Comparison of ENCODE assay signal across 31 cellular contexts in the genomic region with DNA sequence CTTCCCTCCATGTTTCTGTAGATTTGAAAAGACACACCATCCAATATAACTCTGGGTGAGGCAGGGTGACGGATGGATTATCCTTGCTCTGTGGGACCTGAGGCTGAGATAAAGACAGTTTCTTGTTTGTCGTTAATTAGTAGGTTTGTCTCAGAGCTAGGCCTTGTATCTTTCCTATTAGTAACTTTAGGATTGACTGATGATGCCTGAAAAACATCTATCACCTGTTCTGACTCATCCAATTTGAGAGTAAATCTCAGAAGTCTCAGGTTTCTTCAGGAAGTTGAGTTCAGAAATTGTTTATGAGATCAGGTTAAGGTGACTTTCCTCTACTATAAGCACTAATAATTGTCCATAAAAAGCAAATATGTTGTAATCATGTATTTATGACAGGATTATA.
DNase-seq lines count a peak whose midpoint lies in the region; ATAC-seq and TF ChIP-seq lines count a peak whose summit lies in the region.
"Had no signal": no experiment of that assay in that cellular context is flagged by ENCODE, and none has a peak within 500 bp of the region (broad histone marks: within the 10 kb centered on the region; RNA-seq: fewer than 3 reads in every experiment).

No MANE protein-coding gene starts in this region.

- H3K36me3 Mint-ChIP-seq in activated CD4-positive, alpha-beta memory T cell treated with anti-CD3 and anti-CD28 coated beads, Interleukin-2, amount 10 ng/mL, durations not matched to agents 7 days and 5 days (ENCODE audit: low read depth) = peaks cover 68% of the 10 kb centered on the region
- peaks cover 51% of the 10 kb centered on the region for H3K36me3 Mint-ChIP-seq in activated CD4-positive, alpha-beta memory T cell treated with anti-CD3 and anti-CD28 coated beads for 36 hours
- no peaks in the 10 kb centered on the region; a peak in 1 of 7 replicates for H3K36me3 Mint-ChIP-seq in H9 (ENCODE audit: insufficient read depth in 1 of 3, low read depth in 3 of 3)
- H3K36me3 Mint-ChIP-seq: neural progenitor cell had no signal

- H2BK5ac ChIP-seq in trophoblast cell (ENCODE audit: low read depth, low read length, poor library complexity) = no peak overlapping the region
- no peak overlapping the region for H2BK5ac ChIP-seq in H9 (ENCODE audit: insufficient read length, low read length)

- TF ChIP-seq CTCF in PC-3 (conservative IDR thresholded peaks at IDR 0.05; ENCODE audit: low read depth, low read length) (no peak), H9 (conservative IDR thresholded peaks at IDR 0.05) (no peak), left ventricle myocardium inferior (IDR thresholded peaks at IDR 0.05; ENCODE audit: borderline replicate concordance) (no peak)

- H3K27me3 ChIP-seq in PC-3 (ENCODE audit: low read length) (no peaks in the 10 kb centered on the region), trophoblast cell (ENCODE audit: insufficient read depth, low read length) (no peaks in the 10 kb centered on the region), H9 (ENCODE audit: insufficient read depth, low read length) (no peaks in the 10 kb centered on the region), left ventricle myocardium inferior (ENCODE audit: low read depth) (no peaks in the 10 kb centered on the region)
- H3K27me3 ChIP-seq: neural progenitor cell, testis had no signal

- no peak overlapping the region for H3T11ph ChIP-seq in H9 (ENCODE audit: low read length)

- no peak overlapping the region for H3K4me3 Mint-ChIP-seq in activated CD4-positive, alpha-beta memory T cell treated with anti-CD3 and anti-CD28 coated beads, Interleukin-2, amount 10 ng/mL, durations not matched to agents 7 days and 5 days
- H3K4me3 Mint-ChIP-seq in activated CD4-positive, alpha-beta memory T cell treated with anti-CD3 and anti-CD28 coated beads for 36 hours = no peak overlapping the region
- no peak overlapping the region for H3K4me3 Mint-ChIP-seq in H9
- H3K4me3 Mint-ChIP-seq: activated CD8-positive, alpha-beta T cell treated with anti-CD3 and anti-CD28 coated beads for 36 hours; CD4-positive, alpha-beta T cell; GM23338; neural progenitor cell; stimulated activated naive CD8-positive, alpha-beta T cell treated with anti-CD3 and anti-CD28 coated beads, Interleukin-15, Interleukin-2, amounts not matched to agents 100 ng/mL and 50 ng/mL, for 24 hours; T-helper 2 cell treated with Interferon-gamma antibody and Interleukin-4, amounts not matched to agents 5 μg/mL and 100 μg/mL, for 36 hours had no signal

- DNase-seq in activated CD4-positive, alpha-beta memory T cell treated with anti-CD3 and anti-CD28 coated beads, Interleukin-2, amount 10 ng/mL, durations not matched to agents 7 days and 5 days = no peak
- DNase-seq in activated CD4-positive, alpha-beta memory T cell treated with anti-CD3 and anti-CD28 coated beads for 36 hours = no peak
- DNase-seq in PC-3 = peak; percentile 74
- no peak for DNase-seq in trophoblast cell
- no peak for DNase-seq in H9
- no peak for DNase-seq in COLO829 (ENCODE audit: low spot score)
- no peak for DNase-seq in left ventricle myocardium inferior
- DNase-seq: activated CD4-positive, alpha-beta T cell treated with anti-CD3 and anti-CD28 coated beads for 1 hour; activated CD8-positive, alpha-beta memory T cell treated with anti-CD3 and anti-CD28 coated beads, Interleukin-2, amount 50 U/mL, for 48 hours; activated CD8-positive, alpha-beta T cell treated with anti-CD3 and anti-CD28 coated beads for 36 hours; AML-193; CD4-positive, alpha-beta T cell; DMS 273 treated with DMSO at 0.1 percent for 48 hours; effector CD4-positive, alpha-beta T cell; mesenchymal stem cell; MV-4-11; NCI-H1436 treated with DMSO at 0.1 percent for 48 hours; NCI-H524; OCI-M1; Right ventricle myocardium superior; testis had no signal

- 0 out of 2 replicates have a peak, but pooled peaks cover 4% of the 10 kb centered on the region for H3K79me2 ChIP-seq in PC-3 (ENCODE audit: low read length)
- no peaks in the 10 kb centered on the region for H3K79me2 ChIP-seq in trophoblast cell (ENCODE audit: control insufficient read depth, insufficient read depth, low read length, poor library complexity)
- H3K79me2 ChIP-seq in H9 (ENCODE audit: insufficient read depth, low read length) = no peaks in the 10 kb centered on the region
- H3K79me2 ChIP-seq: parathyroid adenoma had no signal

- H2AK5ac ChIP-seq in trophoblast cell (ENCODE audit: low read length) (no peak overlapping the region), H9 (ENCODE audit: insufficient read length, low read length) (no peak overlapping the region)

- H3K14ac ChIP-seq in trophoblast cell (ENCODE audit: low read length) (no peak overlapping the region), H9 (ENCODE audit: insufficient read depth, low read length) (no peak overlapping the region)

- no peak overlapping the region for H4K8ac ChIP-seq in trophoblast cell (ENCODE audit: low read depth, low read length)
- H4K8ac ChIP-seq in H9 (replicated peaks; ENCODE audit: insufficient read length, low read depth, low read length) = no peak overlapping the region

- H3K18ac ChIP-seq in trophoblast cell (ENCODE audit: low read length) (no peak overlapping the region), H9 (ENCODE audit: insufficient read length, low read depth, low read length) (no peak overlapping the region)

- BruUV-seq in PC-3 (replicated peaks; lab: Mats Ljungman, UMichigan) = no TSS peak

- peak overlapping the region; percentile 21; the same call in 1 of the 2 replicates for H3K4me2 ChIP-seq in PC-3 (ENCODE audit: low read length)
- H3K4me2 ChIP-seq in trophoblast cell (ENCODE audit: low read length) = no peak overlapping the region
- no peak overlapping the region for H3K4me2 ChIP-seq in H9 (ENCODE audit: insufficient read depth, insufficient read length, low read length)
- H3K4me2 ChIP-seq: A549, GM23338, neural progenitor cell had no signal

- peaks cover 47% of the 10 kb centered on the region for H3K4me1 Mint-ChIP-seq in activated CD4-positive, alpha-beta memory T cell treated with anti-CD3 and anti-CD28 coated beads, Interleukin-2, amount 10 ng/mL, durations not matched to agents 7 days and 5 days
- H3K4me1 Mint-ChIP-seq in activated CD4-positive, alpha-beta memory T cell treated with anti-CD3 and anti-CD28 coated beads for 36 hours (ENCODE audit: low read depth) = peaks cover 30% of the 10 kb centered on the region
- peaks cover 26 to 30% of the 10 kb centered on the region in 2 experiments for H3K4me1 Mint-ChIP-seq in H9

- H3K4me3 ChIP-seq in PC-3 (ENCODE audit: low read length) (no peak overlapping the region), trophoblast cell (ENCODE audit: low read depth, low read length) (no peak overlapping the region), left ventricle myocardium inferior (no peak overlapping the region)
- H3K4me3 ChIP-seq: A549, GM23338, neural progenitor cell, skin epidermis, testis had no signal

- H2BK120ac ChIP-seq in trophoblast cell (ENCODE audit: insufficient read depth, low read length, poor library complexity) = no peak overlapping the region
- no peak overlapping the region for H2BK120ac ChIP-seq in H9 (ENCODE audit: low read depth, low read length, poor library complexity, severe bottlenecking)

- H3F3A ChIP-seq in PC-3 (ENCODE audit: low read length, unreplicated experiment) = no peaks in the 10 kb centered on the region

- no peaks in the 10 kb centered on the region for H3K9me3 ChIP-seq in PC-3 (ENCODE audit: low read length)
- H3K9me3 ChIP-seq in trophoblast cell (ENCODE audit: insufficient read depth, low read depth, low read length) = no peaks in the 10 kb centered on the region
- no peaks in the 10 kb centered on the region for H3K9me3 ChIP-seq in H9 (ENCODE audit: control insufficient read depth, low read depth, low read length)
- H3K9me3 ChIP-seq in left ventricle myocardium inferior (replicated peaks) = no peaks in the 10 kb centered on the region
- H3K9me3 ChIP-seq: A549, testis had no signal

- no peaks in the 10 kb centered on the region for H3K23me2 ChIP-seq in H9 (ENCODE audit: insufficient read length, low read depth, low read length, poor library complexity, severe bottlenecking)

- no peaks in the 10 kb centered on the region for H3K9me3 Mint-ChIP-seq in activated CD4-positive, alpha-beta memory T cell treated with anti-CD3 and anti-CD28 coated beads, Interleukin-2, amount 10 ng/mL, durations not matched to agents 7 days and 5 days
- no peaks in the 10 kb centered on the region for H3K9me3 Mint-ChIP-seq in activated CD4-positive, alpha-beta memory T cell treated with anti-CD3 and anti-CD28 coated beads for 36 hours
- H3K9me3 Mint-ChIP-seq in H9 = no peaks in the 10 kb centered on the region
- H3K9me3 Mint-ChIP-seq: activated CD8-positive, alpha-beta T cell treated with anti-CD3 and anti-CD28 coated beads for 36 hours; activated naive CD4-positive, alpha-beta T cell treated with anti-CD3 and anti-CD28 coated beads, Interleukin-2, amount 50 U/mL, for 72 hours; CD4-positive, alpha-beta T cell; GM23338; neural progenitor cell; stimulated activated naive CD8-positive, alpha-beta T cell treated with anti-CD3 and anti-CD28 coated beads, Interleukin-15, Interleukin-2, amounts not matched to agents 100 ng/mL and 50 ng/mL, for 24 hours; T-helper 2 cell treated with Interferon-gamma antibody and Interleukin-4, amounts not matched to agents 5 μg/mL and 100 μg/mL, for 36 hours had no signal

- H3K4me1 ChIP-seq in PC-3 (ENCODE audit: insufficient read depth, low read length) = peaks cover 41% of the 10 kb centered on the region
- peaks cover 7 to 14% of the 10 kb centered on the region in 2 experiments for H3K4me1 ChIP-seq in trophoblast cell (ENCODE audit: control insufficient read depth in 1 of 2, insufficient read depth in 2 of 2, low read length in 2 of 2)
- peaks cover 6% of the 10 kb centered on the region for H3K4me1 ChIP-seq in H9 (ENCODE audit: insufficient read depth, low read length)
- H3K4me1 ChIP-seq in left ventricle myocardium inferior = no peaks in the 10 kb centered on the region
- H3K4me1 ChIP-seq: A549, testis had no signal

- no peaks in the 10 kb centered on the region for H4K20me1 ChIP-seq in PC-3 (ENCODE audit: low read length)
- no peaks in the 10 kb centered on the region for H4K20me1 ChIP-seq in H9 (ENCODE audit: control insufficient read depth, insufficient read depth, insufficient read length)

- no CpG with 5 or more reads among the region's 2 CpGs for WGBS in trophoblast cell (ENCODE audit: extremely low coverage, insufficient coverage, insufficient read length)
- WGBS in H9 (ENCODE audit: extremely low coverage, insufficient read length, low lambda C conversion rate) = no CpG with 5 or more reads among the region's 2 CpGs

- H2AFZ ChIP-seq in PC-3 (ENCODE audit: low read length) = no peak overlapping the region
- H2AFZ ChIP-seq in trophoblast cell (ENCODE audit: insufficient read depth, low read length, poor library complexity) = no peak overlapping the region
- H2AFZ ChIP-seq in H9 (ENCODE audit: low read length) = no peak overlapping the region
- H2AFZ ChIP-seq: GM23338, neural progenitor cell, parathyroid adenoma had no signal

- peak overlapping the region; percentile 8 for H3K27ac Mint-ChIP-seq in activated CD4-positive, alpha-beta memory T cell treated with anti-CD3 and anti-CD28 coated beads, Interleukin-2, amount 10 ng/mL, durations not matched to agents 7 days and 5 days
- H3K27ac Mint-ChIP-seq in activated CD4-positive, alpha-beta memory T cell treated with anti-CD3 and anti-CD28 coated beads for 36 hours = no peak overlapping the region
- H3K27ac Mint-ChIP-seq in H9 = no peak overlapping the region
- H3K27ac Mint-ChIP-seq: activated CD8-positive, alpha-beta T cell treated with anti-CD3 and anti-CD28 coated beads for 36 hours; CD4-positive, alpha-beta T cell; GM23338; neural progenitor cell; stimulated activated naive CD8-positive, alpha-beta T cell treated with anti-CD3 and anti-CD28 coated beads, Interleukin-15, Interleukin-2, amounts not matched to agents 100 ng/mL and 50 ng/mL, for 24 hours; T-helper 2 cell treated with Interferon-gamma antibody and Interleukin-4, amounts not matched to agents 5 μg/mL and 100 μg/mL, for 36 hours had no signal

- no peak overlapping the region for H4K91ac ChIP-seq in trophoblast cell (ENCODE audit: low read depth, low read length)
- H4K91ac ChIP-seq in H9 (ENCODE audit: insufficient read length, low read depth, low read length) = no peak overlapping the region

- intact Hi-C loops in activated CD4-positive, alpha-beta memory T cell treated with anti-CD3 and anti-CD28 coated beads for 36 hours (cut with micrococcal nuclease) = no loop called here
- intact Hi-C loops in PC-3 (cut with micrococcal nuclease) = loop anchor here (5.0 to 10.0 kb wide), 2 partner anchors 70 to 98 kb away; no protein-coding TSS in a partner anchor
- intact Hi-C loops in left ventricle myocardium inferior (cut with micrococcal nuclease) = no loop called here

- peaks cover 14% of the 10 kb centered on the region for H3K36me3 ChIP-seq in PC-3 (ENCODE audit: low read depth, low read length)
- no peaks in the 10 kb centered on the region for H3K36me3 ChIP-seq in trophoblast cell (ENCODE audit: control insufficient read depth in 1 of 2, insufficient read depth in 2 of 2, low read length in 2 of 2)
- H3K36me3 ChIP-seq in left ventricle myocardium inferior = no peaks in the 10 kb centered on the region
- H3K36me3 ChIP-seq: neural progenitor cell had no signal

- H3K9me2 ChIP-seq in PC-3 (replicated peaks; ENCODE audit: low read length) = no peaks in the 10 kb centered on the region

- peak overlapping the region; percentile 94 for H3K27ac ChIP-seq in PC-3 (ENCODE audit: low read length)
- no peak overlapping the region for H3K27ac ChIP-seq in trophoblast cell (ENCODE audit: low read depth, low read length)
- H3K27ac ChIP-seq in H9 (ENCODE audit: insufficient read length, low read depth, low read length) = no peak overlapping the region
- no peak overlapping the region for H3K27ac ChIP-seq in left ventricle myocardium inferior (replicated peaks)
- H3K27ac ChIP-seq: A549, neural progenitor cell, parathyroid adenoma, skin epidermis, testis had no signal

- H3K56ac ChIP-seq in H9 (ENCODE audit: insufficient read length, low read depth, low read length) = no peak overlapping the region

- H2BK20ac ChIP-seq in H9 (ENCODE audit: low read depth, low read length, poor library complexity, severe bottlenecking) = no peak overlapping the region

- H4K5ac ChIP-seq in H9 (ENCODE audit: insufficient read length, low read depth, low read length) = no peak overlapping the region

- H3K4ac ChIP-seq in trophoblast cell (ENCODE audit: low read depth, low read length) (no peak overlapping the region), H9 (ENCODE audit: low read depth, low read length) (no peak overlapping the region)

- no peaks in the 10 kb centered on the region for H3K27me3 Mint-ChIP-seq in activated CD4-positive, alpha-beta memory T cell treated with anti-CD3 and anti-CD28 coated beads, Interleukin-2, amount 10 ng/mL, durations not matched to agents 7 days and 5 days
- H3K27me3 Mint-ChIP-seq in activated CD4-positive, alpha-beta memory T cell treated with anti-CD3 and anti-CD28 coated beads for 36 hours = no peaks in the 10 kb centered on the region
- H3K27me3 Mint-ChIP-seq in H9 (ENCODE audit: low read depth) = no peaks in the 10 kb centered on the region
- H3K27me3 Mint-ChIP-seq: activated CD8-positive, alpha-beta T cell treated with anti-CD3 and anti-CD28 coated beads for 36 hours; CD4-positive, alpha-beta T cell; stimulated activated naive CD8-positive, alpha-beta T cell treated with anti-CD3 and anti-CD28 coated beads, Interleukin-15, Interleukin-2, amounts not matched to agents 100 ng/mL and 50 ng/mL, for 24 hours had no signal

- H3K23ac ChIP-seq in trophoblast cell (ENCODE audit: low read length) (no peak overlapping the region), H9 (ENCODE audit: insufficient read length, low read depth, low read length) (no peak overlapping the region)

- CTCF ChIA-PET in activated CD4-positive, alpha-beta memory T cell treated with anti-CD3 and anti-CD28 coated beads, Interleukin-2, amount 10 ng/mL, durations not matched to agents 7 days and 5 days (lab: Charles Lee) = no interaction called here
- CTCF ChIA-PET in activated CD4-positive, alpha-beta memory T cell treated with anti-CD3 and anti-CD28 coated beads for 36 hours (lab: Charles Lee) = no interaction called here
- CTCF ChIA-PET in PC-3 (lab: Charles Lee) = no interaction called here

- H2BK12ac ChIP-seq in trophoblast cell (ENCODE audit: low read length) = no peak overlapping the region
- H2BK12ac ChIP-seq in H9 (ENCODE audit: insufficient read length, low read depth, low read length) = no peak overlapping the region

- H3K9ac ChIP-seq in PC-3 (ENCODE audit: low read length) (peak overlapping the region; percentile 55), trophoblast cell (ENCODE audit: low read length) (no peak overlapping the region), H9 (ENCODE audit: extremely low read depth, insufficient read length, low read length) (no peak overlapping the region)
- H3K9ac ChIP-seq: neural progenitor cell, parathyroid adenoma had no signal

- peak; percentile 52 for ATAC-seq in PC-3
- ATAC-seq in esophagus mucosa = peak; percentile 37
- ATAC-seq: A549; activated CD8-positive, alpha-beta T cell treated with anti-CD3 and anti-CD28 coated beads for 36 hours; GM23338; left lobe of liver had no signal

- POLR2A ChIA-PET in activated CD4-positive, alpha-beta memory T cell treated with anti-CD3 and anti-CD28 coated beads, Interleukin-2, amount 10 ng/mL, durations not matched to agents 7 days and 5 days (lab: Charles Lee) = no interaction called here
- POLR2A ChIA-PET in activated CD4-positive, alpha-beta memory T cell treated with anti-CD3 and anti-CD28 coated beads for 36 hours (lab: Charles Lee) = no interaction called here
- POLR2A ChIA-PET in PC-3 (lab: Charles Lee; ENCODE audit: unreplicated experiment) = no interaction called here

- H2BK15ac ChIP-seq in H9 (ENCODE audit: low read depth, low read length) = no peak overlapping the region

- no peak overlapping the region for H4K12ac ChIP-seq in trophoblast cell (ENCODE audit: low read depth, low read length)

- H3K79me1 ChIP-seq in trophoblast cell (ENCODE audit: low read length) (peaks cover 1% of the 10 kb centered on the region), H9 (ENCODE audit: insufficient read depth, low read depth, low read length, poor library complexity, severe bottlenecking) (no peaks in the 10 kb centered on the region)
